In genomic region chr5:99035942-99036341, GRCh38 we compare ENCODE assay signal across 20 cellular contexts.
DNase-seq lines count a peak whose midpoint lies in the region; ATAC-seq lines count a peak whose summit lies in the region.
"Had no signal": no experiment of that assay in that cellular context is flagged by ENCODE, and none has a peak within 500 bp of the region (broad histone marks: within the 10 kb centered on the region; RNA-seq: fewer than 3 reads in every experiment).

No MANE protein-coding gene starts in this region.

- H3K4me3 Mint-ChIP-seq in activated CD4-positive, alpha-beta T cell treated with anti-CD3 and anti-CD28 coated beads for 36 hours = no peak overlapping the region
- no peak overlapping the region for H3K4me3 Mint-ChIP-seq in activated naive CD8-positive, alpha-beta T cell treated with anti-CD3 and anti-CD28 coated beads, Interleukin-2, amount 50 U/mL, for 24 hours
- no peak overlapping the region for H3K4me3 Mint-ChIP-seq in activated naive CD8-positive, alpha-beta T cell treated with anti-CD3 and anti-CD28 coated beads for 36 hours
- H3K4me3 Mint-ChIP-seq in activated T-helper 17 cell treated with anti-CD3 and anti-CD28 coated beads, Interleukin-2, amount 50 U/mL, for 72 hours = no peak overlapping the region
- H3K4me3 Mint-ChIP-seq: CD14-positive monocyte had no signal

- H3K4me1 Mint-ChIP-seq in activated CD4-positive, alpha-beta T cell treated with anti-CD3 and anti-CD28 coated beads for 36 hours = peaks cover 61% of the 10 kb centered on the region
- H3K4me1 Mint-ChIP-seq in activated naive CD8-positive, alpha-beta T cell treated with anti-CD3 and anti-CD28 coated beads, Interleukin-2, amount 50 U/mL, for 24 hours = peaks cover 55% of the 10 kb centered on the region
- H3K4me1 Mint-ChIP-seq in activated naive CD8-positive, alpha-beta T cell treated with anti-CD3 and anti-CD28 coated beads for 36 hours = peaks cover 39% of the 10 kb centered on the region
- H3K4me1 Mint-ChIP-seq in activated T-helper 17 cell treated with anti-CD3 and anti-CD28 coated beads, Interleukin-2, amount 50 U/mL, for 72 hours = peaks cover 39% of the 10 kb centered on the region

- DNase-seq in activated CD4-positive, alpha-beta T cell treated with anti-CD3 and anti-CD28 coated beads for 36 hours = no peak
- no peak for DNase-seq in activated CD4-positive, alpha-beta T cell treated with anti-CD3 and anti-CD28 coated beads, Interleukin-2, amount 50 U/mL, for 1 hour
- DNase-seq in activated naive CD8-positive, alpha-beta T cell treated with anti-CD3 and anti-CD28 coated beads, Interleukin-2, amount 50 U/mL, for 24 hours = no peak
- DNase-seq in activated naive CD8-positive, alpha-beta T cell treated with anti-CD3 and anti-CD28 coated beads for 36 hours = no peak
- DNase-seq: BE2C; DMS153; NCI-H1048; NCI-H1417; NCI-H1694; NCI-H2029 treated with DMSO at 0.1 percent for 48 hours; NCI-H446 treated with DMSO at 0.1 percent for 48 hours; NCI-H526; NCI-H82; NK-92 treated with Interleukin-12 subunit alpha and Interleukin-12 subunit beta, amount 100 ng/mL, for 24 hours; PC-3 had no signal

- POLR2A ChIA-PET in activated CD4-positive, alpha-beta T cell treated with anti-CD3 and anti-CD28 coated beads for 36 hours (lab: Charles Lee) = no interaction called here

- H3K9me3 Mint-ChIP-seq in activated CD4-positive, alpha-beta T cell treated with anti-CD3 and anti-CD28 coated beads for 36 hours (ENCODE audit: low read depth) = peaks cover 21% of the 10 kb centered on the region
- peaks cover 22% of the 10 kb centered on the region for H3K9me3 Mint-ChIP-seq in activated naive CD8-positive, alpha-beta T cell treated with anti-CD3 and anti-CD28 coated beads, Interleukin-2, amount 50 U/mL, for 24 hours
- H3K9me3 Mint-ChIP-seq in activated naive CD8-positive, alpha-beta T cell treated with anti-CD3 and anti-CD28 coated beads for 36 hours = peaks cover 23% of the 10 kb centered on the region
- H3K9me3 Mint-ChIP-seq in activated T-helper 17 cell treated with anti-CD3 and anti-CD28 coated beads, Interleukin-2, amount 50 U/mL, for 72 hours = peaks cover 20% of the 10 kb centered on the region

- intact Hi-C loops in activated CD4-positive, alpha-beta T cell treated with anti-CD3 and anti-CD28 coated beads for 36 hours (cut with DNase I, micrococcal nuclease) = no loop called here

- no peaks in the 10 kb centered on the region for H3K27me3 Mint-ChIP-seq in activated CD4-positive, alpha-beta T cell treated with anti-CD3 and anti-CD28 coated beads for 36 hours
- no peaks in the 10 kb centered on the region for H3K27me3 Mint-ChIP-seq in activated naive CD8-positive, alpha-beta T cell treated with anti-CD3 and anti-CD28 coated beads, Interleukin-2, amount 50 U/mL, for 24 hours
- H3K27me3 Mint-ChIP-seq in activated naive CD8-positive, alpha-beta T cell treated with anti-CD3 and anti-CD28 coated beads for 36 hours = no peaks in the 10 kb centered on the region
- H3K27me3 Mint-ChIP-seq in activated T-helper 17 cell treated with anti-CD3 and anti-CD28 coated beads, Interleukin-2, amount 50 U/mL, for 72 hours = no peaks in the 10 kb centered on the region

- no peak overlapping the region for H3K27ac Mint-ChIP-seq in activated CD4-positive, alpha-beta T cell treated with anti-CD3 and anti-CD28 coated beads for 36 hours
- no peak overlapping the region for H3K27ac Mint-ChIP-seq in activated naive CD8-positive, alpha-beta T cell treated with anti-CD3 and anti-CD28 coated beads, Interleukin-2, amount 50 U/mL, for 24 hours
- no peak overlapping the region for H3K27ac Mint-ChIP-seq in activated naive CD8-positive, alpha-beta T cell treated with anti-CD3 and anti-CD28 coated beads for 36 hours
- H3K27ac Mint-ChIP-seq in activated T-helper 17 cell treated with anti-CD3 and anti-CD28 coated beads, Interleukin-2, amount 50 U/mL, for 72 hours = no peak overlapping the region
- H3K27ac Mint-ChIP-seq: CD14-positive monocyte had no signal

- peaks cover 22% of the 10 kb centered on the region for H3K36me3 Mint-ChIP-seq in activated CD4-positive, alpha-beta T cell treated with anti-CD3 and anti-CD28 coated beads for 36 hours (ENCODE audit: low read depth)
- H3K36me3 Mint-ChIP-seq in activated naive CD8-positive, alpha-beta T cell treated with anti-CD3 and anti-CD28 coated beads, Interleukin-2, amount 50 U/mL, for 24 hours (ENCODE audit: low read depth) = peaks cover 15% of the 10 kb centered on the region
- H3K36me3 Mint-ChIP-seq in activated naive CD8-positive, alpha-beta T cell treated with anti-CD3 and anti-CD28 coated beads for 36 hours = peaks cover 21% of the 10 kb centered on the region
- H3K36me3 Mint-ChIP-seq in activated T-helper 17 cell treated with anti-CD3 and anti-CD28 coated beads, Interleukin-2, amount 50 U/mL, for 72 hours (ENCODE audit: low read depth) = no peaks in the 10 kb centered on the region
- H3K36me3 Mint-ChIP-seq: CD14-positive monocyte had no signal

- ATAC-seq in activated CD4-positive, alpha-beta T cell treated with anti-CD3 and anti-CD28 coated beads for 36 hours = peak; percentile 58
- peak; percentile 35 for ATAC-seq in activated naive CD8-positive, alpha-beta T cell treated with anti-CD3 and anti-CD28 coated beads, Interleukin-2, amount 50 U/mL, for 24 hours
- ATAC-seq in activated T-helper 17 cell treated with anti-CD3 and anti-CD28 coated beads, Interleukin-2, amount 50 U/mL, for 72 hours (replicated peaks) = peak; percentile 64
- ATAC-seq in HG02870 (IDR thresholded peaks at IDR 0.05; ENCODE audit: unreplicated experiment) = no peak
- ATAC-seq in GM21447 (IDR thresholded peaks at IDR 0.05; ENCODE audit: unreplicated experiment) = no peak
- ATAC-seq: HCT116, PC-3 had no signal

- CTCF ChIA-PET in activated CD4-positive, alpha-beta T cell treated with anti-CD3 and anti-CD28 coated beads for 36 hours (lab: Charles Lee) = interaction anchor here (1.3 kb wide), 1 partner anchor 23 kb away, joined by 4 read pairs; no protein-coding TSS in a partner anchor

Comparison
In these comparisons a context has a peak if more than half of its experiments do, and no peak if none do; other contexts are left out.
1. ATAC-seq: peak in activated CD4-positive, alpha-beta T cell treated with anti-CD3 and anti-CD28 coated beads for 36 hours (single experiment), activated naive CD8-positive, alpha-beta T cell treated with anti-CD3 and anti-CD28 coated beads, Interleukin-2, amount 50 U/mL, for 24 hours (single experiment) and activated T-helper 17 cell treated with anti-CD3 and anti-CD28 coated beads, Interleukin-2, amount 50 U/mL, for 72 hours (single experiment); none in HG02870 (single experiment) and GM21447 (single experiment).